Comparison of ENCODE assay signal across 16 cellular contexts in the genomic region with DNA sequence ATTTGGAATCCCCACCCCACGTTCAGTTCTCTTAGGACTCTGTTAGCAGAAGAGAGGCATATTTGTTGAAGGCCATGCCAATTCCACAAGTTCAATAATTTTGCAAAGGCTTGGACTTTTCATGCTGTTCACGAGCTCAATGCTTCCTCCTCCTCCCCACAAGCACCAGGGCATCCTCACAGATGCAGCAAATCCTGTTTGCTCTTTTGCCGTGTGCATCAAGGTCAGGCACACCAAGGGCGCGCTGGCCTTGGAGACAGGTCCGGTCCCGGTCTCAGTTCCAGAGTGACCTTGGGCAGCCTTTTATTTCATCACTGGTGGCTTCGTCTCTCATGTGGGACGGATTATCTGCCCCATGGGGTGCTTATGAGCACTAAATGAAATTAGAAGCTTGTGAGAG.
DNase-seq lines count a peak whose midpoint lies in the region; ATAC-seq and TF ChIP-seq lines count a peak whose summit lies in the region.
"Had no signal": no experiment of that assay in that cellular context is flagged by ENCODE, and none has a peak within 500 bp of the region (broad histone marks: within the 10 kb centered on the region; RNA-seq: fewer than 3 reads in every experiment).

No MANE protein-coding gene starts in this region.

- H4K8ac ChIP-seq in IMR-90 (ENCODE audit: low read depth in 2 of 2, low read length in 2 of 2): no peak overlapping the region

- intact Hi-C loops in IMR-90 (cut with micrococcal nuclease): no loop called here
- intact Hi-C loops in naive thymus-derived CD4-positive, alpha-beta T cell (cut with micrococcal nuclease): no loop called here

- no peak overlapping the region for H2BK15ac ChIP-seq in IMR-90 (ENCODE audit: low read depth, low read length)

- POLR2A ChIA-PET in IMR-90 (lab: Charles Lee; ENCODE audit: unreplicated experiment) (interaction anchor here (0.6 kb wide), 1 partner anchor 1013 kb away, joined by 5 read pairs; no protein-coding TSS in a partner anchor), HEK293T (lab: Yijun Ruan, JAX) (no interaction called here)
- POLR2A ChIA-PET in naive thymus-derived CD4-positive, alpha-beta T cell (lab: Charles Lee): no interaction called here

- H3K27ac Mint-ChIP-seq in neural progenitor cell: peak overlapping the region; percentile 80
- H3K27ac Mint-ChIP-seq in naive thymus-derived CD4-positive, alpha-beta T cell: no peak overlapping the region
- H3K27ac Mint-ChIP-seq: B cell; CD4-positive, CD25-positive, alpha-beta regulatory T cell; CD8-positive, alpha-beta T cell; HFFc6 had no signal

- H3K9me1 ChIP-seq in IMR-90 (ENCODE audit: insufficient read depth, low read length): no peaks in the 10 kb centered on the region

- no peak overlapping the region for H3K4me3 Mint-ChIP-seq in neural progenitor cell
- H3K4me3 Mint-ChIP-seq in naive thymus-derived CD4-positive, alpha-beta T cell: no peak overlapping the region
- H3K4me3 Mint-ChIP-seq: B cell; CD4-positive, CD25-positive, alpha-beta regulatory T cell; CD8-positive, alpha-beta T cell; H9; HFFc6 had no signal

- H2AK5ac ChIP-seq in IMR-90 (ENCODE audit: low read depth, low read length): 0 out of 2 replicates have a peak overlapping the region, but pooled peaks have one; percentile 14

- no peaks in the 10 kb centered on the region for H3K79me2 ChIP-seq in neural progenitor cell (ENCODE audit: low read depth)

- H2AFZ ChIP-seq in IMR-90 (replicated peaks; ENCODE audit: low read length, poor library complexity): no peak overlapping the region
- H2AFZ ChIP-seq in neural progenitor cell (replicated peaks): no peak overlapping the region

- H3K79me1 ChIP-seq in IMR-90 (ENCODE audit: low read depth in 1 of 2, low read length in 2 of 2): no peaks in the 10 kb centered on the region

- no TSS peak for BruUV-seq in IMR-90 (replicated peaks; lab: Mats Ljungman, UMichigan)

- H2AK9ac ChIP-seq in IMR-90 (replicated peaks; ENCODE audit: low read depth, low read length, poor library complexity): no peak overlapping the region

- CTCF ChIA-PET in IMR-90 (lab: Yijun Ruan, JAX): no interaction called here
- CTCF ChIA-PET in naive thymus-derived CD4-positive, alpha-beta T cell (lab: Charles Lee): no interaction called here
- CTCF ChIA-PET in HEK293T (lab: Yijun Ruan, JAX): no interaction called here

- peaks cover 17% of the 10 kb centered on the region for H3F3A ChIP-seq in neural progenitor cell (ENCODE audit: low read depth)

- peaks cover 7% of the 10 kb centered on the region for H3K27me3 Mint-ChIP-seq in neural progenitor cell (ENCODE audit: insufficient read depth, low read depth)
- H3K27me3 Mint-ChIP-seq in naive thymus-derived CD4-positive, alpha-beta T cell: peaks cover 0 to 45% (median 27%) of the 10 kb centered on the region in 5 donors

- no peak overlapping the region for H2BK5ac ChIP-seq in IMR-90 (ENCODE audit: low read depth, low read length, poor library complexity, severe bottlenecking)

- no peak for TF ChIP-seq POLR2A in IMR-90 (IDR thresholded peaks at IDR 0.05; ENCODE audit: low read depth, low read length)

- ATAC-seq in IMR-90 (ENCODE audit: low read depth) (no peak), left lobe of liver (peak; percentile 32)
- no peak for ATAC-seq in naive thymus-derived CD4-positive, alpha-beta T cell
- ATAC-seq: CD8-positive, alpha-beta T cell had no signal

- H3K4me1 ChIP-seq in IMR-90 (ENCODE audit: control insufficient read depth, insufficient read depth, low read length) (peaks cover 3% of the 10 kb centered on the region), neural progenitor cell (peaks cover 18% of the 10 kb centered on the region)
- H3K4me1 ChIP-seq in naive thymus-derived CD4-positive, alpha-beta T cell (ENCODE audit: control insufficient read depth in 2 of 2, insufficient read depth in 2 of 2, low read length in 2 of 2): no peaks in the 10 kb centered on the region
- H3K4me1 ChIP-seq: Caco-2 had no signal

- dilution Hi-C loops in IMR-90 (cut with HindIII; ENCODE audit: low sequenced_read_pairs, unreplicated experiment): no loop called here

- H3K4ac ChIP-seq in IMR-90 (ENCODE audit: low read depth, low read length): no peak overlapping the region

- H3K9me3 Mint-ChIP-seq in neural progenitor cell: no peaks in the 10 kb centered on the region
- H3K9me3 Mint-ChIP-seq in naive thymus-derived CD4-positive, alpha-beta T cell: no peaks in the 10 kb centered on the region
- H3K9me3 Mint-ChIP-seq: CD8-positive, alpha-beta T cell; H9; HFFc6 had no signal

- no peak overlapping the region for H3K14ac ChIP-seq in IMR-90 (replicated peaks; ENCODE audit: low read depth, low read length)

- no peak overlapping the region for H3K18ac ChIP-seq in IMR-90 (ENCODE audit: low read depth, low read length)

- no peak overlapping the region for H4K5ac ChIP-seq in IMR-90 (ENCODE audit: low read depth, low read length)

- H2BK20ac ChIP-seq in IMR-90 (ENCODE audit: low read depth, low read length): no peak overlapping the region

- H4K20me1 ChIP-seq in IMR-90 (ENCODE audit: insufficient read depth, low read length) (no peaks in the 10 kb centered on the region), neural progenitor cell (ENCODE audit: low read depth) (no peaks in the 10 kb centered on the region)
- H4K20me1 ChIP-seq: BLaER1 had no signal

- H3K4me3 ChIP-seq in IMR-90 (ENCODE audit: insufficient read depth, low read depth, low read length) (no peak overlapping the region), neural progenitor cell (no peak overlapping the region)
- H3K4me3 ChIP-seq in naive thymus-derived CD4-positive, alpha-beta T cell (ENCODE audit: low read length): no peak overlapping the region
- H3K4me3 ChIP-seq: BLaER1 had no signal

- H4K91ac ChIP-seq in IMR-90 (ENCODE audit: insufficient read depth, low read depth, low read length): no peak overlapping the region

- no peak overlapping the region for H3K23ac ChIP-seq in IMR-90 (ENCODE audit: low read depth, low read length)

- DNase-seq in IMR-90: no peak
- DNase-seq in left lobe of liver (ENCODE audit: low spot score): no peak
- no peak for DNase-seq in neural progenitor cell (ENCODE audit: low spot score)
- DNase-seq in naive thymus-derived CD4-positive, alpha-beta T cell: no peak
- no peak for DNase-seq in HEK293T (ENCODE audit: extremely low spot score)
- DNase-seq in AG20443 (ENCODE audit: low spot score): no peak
- DNase-seq: Caco-2; CD4-positive, CD25-positive, alpha-beta regulatory T cell; CD8-positive, alpha-beta T cell; DMS153; DND-41; H9; HFFc6 had no signal

- 0 out of 2 replicates have a peak, but pooled peaks cover 1% of the 10 kb centered on the region for H3K27me3 ChIP-seq in IMR-90 (ENCODE audit: control insufficient read depth, insufficient read depth, low read length)
- no peaks in the 10 kb centered on the region for H3K27me3 ChIP-seq in neural progenitor cell
- no peaks in the 10 kb centered on the region for H3K27me3 ChIP-seq in naive thymus-derived CD4-positive, alpha-beta T cell (ENCODE audit: control insufficient read depth in 2 of 2, insufficient read depth in 2 of 2, low read length in 2 of 2)
- H3K27me3 ChIP-seq: BLaER1 had no signal

- no peak overlapping the region for H2BK120ac ChIP-seq in IMR-90 (ENCODE audit: low read depth, low read length)

- no peak overlapping the region for H3K4me2 ChIP-seq in IMR-90 (ENCODE audit: low read depth, low read length)
- H3K4me2 ChIP-seq in neural progenitor cell: no peak overlapping the region
- H3K4me2 ChIP-seq: BLaER1 had no signal

- TF ChIP-seq CTCF in IMR-90 (conservative IDR thresholded peaks at IDR 0.05; ENCODE audit: low read depth, low read length) (no peak), neural progenitor cell (IDR thresholded peaks at IDR 0.05) (no peak)

- no peak overlapping the region for H3K56ac ChIP-seq in IMR-90 (ENCODE audit: extremely low read depth, insufficient read depth, low read length)

- H3K9ac ChIP-seq in IMR-90 (ENCODE audit: low read depth, low read length) (no peak overlapping the region), neural progenitor cell (no peak overlapping the region)
- H3K9ac ChIP-seq: BLaER1 had no signal

- H3K9me3 ChIP-seq in IMR-90 (ENCODE audit: control insufficient read depth, insufficient read depth, low read length) (no peaks in the 10 kb centered on the region), neural progenitor cell (ENCODE audit: low read depth) (no peaks in the 10 kb centered on the region)
- H3K9me3 ChIP-seq in naive thymus-derived CD4-positive, alpha-beta T cell (ENCODE audit: control insufficient read depth in 2 of 3, low read length in 3 of 3): no peaks in the 10 kb centered on the region
- H3K9me3 ChIP-seq: BLaER1, Caco-2 had no signal

- peaks cover 44% of the 10 kb centered on the region for H3K4me1 Mint-ChIP-seq in neural progenitor cell
- no peaks in the 10 kb centered on the region for H3K4me1 Mint-ChIP-seq in naive thymus-derived CD4-positive, alpha-beta T cell
- H3K4me1 Mint-ChIP-seq: B cell had no signal

- H3K36me3 ChIP-seq in IMR-90 (ENCODE audit: control insufficient read depth, insufficient read depth, low read length) (no peaks in the 10 kb centered on the region), neural progenitor cell (no peaks in the 10 kb centered on the region)
- no peaks in the 10 kb centered on the region for H3K36me3 ChIP-seq in naive thymus-derived CD4-positive, alpha-beta T cell (ENCODE audit: control insufficient read depth in 2 of 3, insufficient read depth in 3 of 3, low read length in 3 of 3)
- H3K36me3 ChIP-seq: BLaER1 had no signal

- no peak for TF ChIP-seq RAD21 in IMR-90 (IDR thresholded peaks at IDR 0.05; ENCODE audit: low read length)

- in situ Hi-C loops in IMR-90 (cut with MboI; ENCODE audit: low sequenced_read_pairs): no loop called here

- WGBS in IMR-90 (ENCODE audit: extremely low coverage in 2 of 2, insufficient read length in 1 of 2), 2 experiments: 79% methylated on average over 4 of the region's 9 CpGs; no CpG with 5 or more reads in 1 of the 2 experiments

- H3K36me3 Mint-ChIP-seq in neural progenitor cell: no peaks in the 10 kb centered on the region
- H3K36me3 Mint-ChIP-seq in naive thymus-derived CD4-positive, alpha-beta T cell: no peaks in the 10 kb centered on the region
- H3K36me3 Mint-ChIP-seq: CD4-positive, CD25-positive, alpha-beta regulatory T cell; CD8-positive, alpha-beta T cell had no signal

- H3K27ac ChIP-seq in IMR-90 (ENCODE audit: insufficient read depth, low read length) (no peak overlapping the region), neural progenitor cell (no peak overlapping the region)
- H3K27ac ChIP-seq in naive thymus-derived CD4-positive, alpha-beta T cell (ENCODE audit: low read depth, low read length): no peak overlapping the region
- H3K27ac ChIP-seq: BLaER1, C4-2B had no signal

TF ChIP-seq in HEK293T, 16 proteins besides CTCF, POLR2A, EP300 and RAD21 (continues in another document):
- no peak for TF ChIP-seq ELF4 (IDR thresholded peaks at IDR 0.05)
- no peak for TF ChIP-seq FOXA1 (IDR thresholded peaks at IDR 0.05)
- TF ChIP-seq CTBP1 (IDR thresholded peaks at IDR 0.05; ENCODE audit: borderline replicate concordance): no peak
- no peak for TF ChIP-seq L3MBTL2 (conservative IDR thresholded peaks at IDR 0.05)
- no peak for TF ChIP-seq LEF1 (IDR thresholded peaks at IDR 0.05; ENCODE audit: borderline replicate concordance)
- TF ChIP-seq FOXK2 (IDR thresholded peaks at IDR 0.05): no peak
- no peak for TF ChIP-seq HDGF (IDR thresholded peaks at IDR 0.05; ENCODE audit: borderline replicate concordance)
- TF ChIP-seq ARNT (IDR thresholded peaks at IDR 0.05): no peak
- no peak for TF ChIP-seq ZNF384 (IDR thresholded peaks at IDR 0.05)
